Comparison of ENCODE assay signal across 20 cellular contexts in the genomic region with DNA sequence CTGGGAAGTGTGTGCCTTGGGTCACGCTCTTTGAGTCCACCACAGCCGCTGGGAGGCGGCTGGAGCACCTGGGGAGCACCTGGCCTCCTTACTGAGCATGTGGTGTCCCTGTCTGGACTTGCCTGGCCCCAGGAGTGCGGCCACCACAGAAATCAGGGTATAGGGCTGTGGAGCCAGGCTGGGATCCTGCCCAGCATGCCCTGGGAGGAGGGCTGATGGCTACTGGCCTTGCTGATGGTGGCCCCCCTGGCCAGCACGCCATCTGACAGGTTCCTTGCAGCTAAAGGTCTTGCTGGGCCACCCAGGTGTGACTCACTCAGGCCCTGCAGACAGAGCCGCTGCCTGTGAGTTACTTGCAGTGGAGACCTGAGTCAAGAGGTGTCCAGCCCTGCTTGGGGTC. TPM values are rescaled to one million over a fixed set of nuclear protein-coding genes. Genes with fewer than 3 reads are reported as not detected.
DNase-seq lines count a peak whose midpoint lies in the region; ATAC-seq and TF ChIP-seq lines count a peak whose summit lies in the region.
"Had no signal": no experiment of that assay in that cellular context is flagged by ENCODE, and none has a peak within 500 bp of the region (broad histone marks: within the 10 kb centered on the region; RNA-seq: fewer than 3 reads in every experiment).

No MANE protein-coding gene starts in this region.

- H3K4me1 Mint-ChIP-seq in chondrocyte (ENCODE audit: low read depth), result peaks cover 27% of the 10 kb centered on the region

- no peaks in the 10 kb centered on the region for H3K36me3 Mint-ChIP-seq in chondrocyte (ENCODE audit: low read depth)
- H3K36me3 Mint-ChIP-seq: activated naive CD4-positive, alpha-beta T cell treated with anti-CD3 and anti-CD28 coated beads, Interleukin-2, amount 50 U/mL, for 24 hours; naive thymus-derived CD4-positive, alpha-beta T cell had no signal

- H3K27me3 ChIP-seq in right atrium auricular region (no peaks in the 10 kb centered on the region), gastrocnemius medialis (no peaks in the 10 kb centered on the region)
- H3K27me3 ChIP-seq: tibial artery had no signal

- in situ Hi-C loops in gastrocnemius medialis (cut with MboI; ENCODE audit: low sequenced_read_pairs in 4 of 4), result no loop called here

- peaks cover 9% of the 10 kb centered on the region for H3K36me3 ChIP-seq in right atrium auricular region
- peaks cover 0 to 5% of the 10 kb centered on the region in 2 donors for H3K36me3 ChIP-seq in gastrocnemius medialis

- DNase-seq in left ventricle myocardium superior, result peak; percentile 33
- no peak for DNase-seq in right atrium auricular region (ENCODE audit: low spot score)
- peak; percentile 33 for DNase-seq in NCI-H510A (lab: John Stamatoyannopoulos, UW)
- DNase-seq in chondrocyte (ENCODE audit: low spot score), result no peak
- DNase-seq in gastrocnemius medialis, result peak in 1 of 2 donors; percentile 35
- DNase-seq in omental fat pad (ENCODE audit: low spot score), result no peak
- DNase-seq: activated CD4-positive, alpha-beta memory T cell treated with anti-CD3 and anti-CD28 coated beads, Interleukin-2, amount 10 ng/mL, durations not matched to agents 7 days and 5 days; activated CD4-positive, CD25-positive, alpha-beta regulatory T cell; CD8-positive, alpha-beta T cell; hippocampal formation; mesendoderm; naive thymus-derived CD4-positive, alpha-beta T cell; NCI-H2029 treated with DMSO at 0.1 percent for 48 hours; stimulated activated CD4-positive, alpha-beta T cell treated with anti-CD3 and anti-CD28 coated beads, Interleukin-2, amount 100 ng/mL, for 24 hours; stimulated activated naive CD4-positive, alpha-beta T cell treated with Interleukin-2 at 50 U/mL for 16 hours; tibial artery had no signal

- intact Hi-C loops in left ventricle myocardium superior (cut with micrococcal nuclease), result no loop called here
- intact Hi-C loops in gastrocnemius medialis (cut with DNase I; ENCODE audit: low total_unique reads), result no loop called here

- no peaks in the 10 kb centered on the region for H3K27me3 Mint-ChIP-seq in chondrocyte (ENCODE audit: low read depth)
- H3K27me3 Mint-ChIP-seq: activated CD4-positive, alpha-beta memory T cell treated with anti-CD3 and anti-CD28 coated beads, Interleukin-2, amount 10 ng/mL, durations not matched to agents 7 days and 5 days; activated naive CD4-positive, alpha-beta T cell treated with anti-CD3 and anti-CD28 coated beads, Interleukin-2, amount 50 U/mL, for 24 hours; naive thymus-derived CD4-positive, alpha-beta T cell had no signal

- H3K4me3 Mint-ChIP-seq in chondrocyte (ENCODE audit: unreplicated experiment), result no peak overlapping the region
- H3K4me3 Mint-ChIP-seq: activated CD4-positive, alpha-beta memory T cell treated with anti-CD3 and anti-CD28 coated beads, Interleukin-2, amount 10 ng/mL, durations not matched to agents 7 days and 5 days; activated naive CD4-positive, alpha-beta T cell treated with anti-CD3 and anti-CD28 coated beads, Interleukin-2, amount 50 U/mL, for 24 hours; CD8-positive, alpha-beta T cell; naive thymus-derived CD4-positive, alpha-beta T cell; T-helper 2 cell treated with Interferon-gamma antibody and Interleukin-4, amounts not matched to agents 5 μg/mL and 100 μg/mL, for 36 hours had no signal

- H3K4me3 ChIP-seq in right atrium auricular region, result no peak overlapping the region
- no peak overlapping the region for H3K4me3 ChIP-seq in gastrocnemius medialis
- H3K4me3 ChIP-seq: tibial artery had no signal

- no peaks in the 10 kb centered on the region for H3K9me3 Mint-ChIP-seq in chondrocyte (ENCODE audit: low read depth)
- H3K9me3 Mint-ChIP-seq: activated CD4-positive, alpha-beta memory T cell treated with anti-CD3 and anti-CD28 coated beads, Interleukin-2, amount 10 ng/mL, durations not matched to agents 7 days and 5 days; activated naive CD4-positive, alpha-beta T cell treated with anti-CD3 and anti-CD28 coated beads, Interleukin-2, amount 50 U/mL, for 24 hours; CD8-positive, alpha-beta T cell; naive thymus-derived CD4-positive, alpha-beta T cell; T-helper 2 cell treated with Interferon-gamma antibody and Interleukin-4, amounts not matched to agents 5 μg/mL and 100 μg/mL, for 36 hours had no signal

- TF ChIP-seq POLR2A in gastrocnemius medialis (IDR thresholded peaks at IDR 0.05), result no peak

- H3K27ac Mint-ChIP-seq in chondrocyte (ENCODE audit: unreplicated experiment), result peak overlapping the region; percentile 54
- H3K27ac Mint-ChIP-seq: activated CD4-positive, alpha-beta memory T cell treated with anti-CD3 and anti-CD28 coated beads, Interleukin-2, amount 10 ng/mL, durations not matched to agents 7 days and 5 days; CD8-positive, alpha-beta T cell had no signal

- H3K4me1 ChIP-seq in right atrium auricular region (peaks cover 0 to 75% of the 10 kb centered on the region in 2 donors), gastrocnemius medialis (peaks cover 66 to 85% of the 10 kb centered on the region in 2 donors)

- H3K27ac ChIP-seq in right atrium auricular region (peak overlapping the region in 1 of 2 donors; percentile 78), gastrocnemius medialis (peak overlapping the region; percentile 94 to 100 (median 98))
- H3K27ac ChIP-seq: tibial artery had no signal

- ATAC-seq in left ventricle myocardium superior (no peak), gastrocnemius medialis (no peak), HG03460 (IDR thresholded peaks at IDR 0.05; ENCODE audit: unreplicated experiment) (no peak), omental fat pad (ENCODE audit: low FRiP score) (no peak), GM21723 (IDR thresholded peaks at IDR 0.05; ENCODE audit: unreplicated experiment) (no peak)
- ATAC-seq: CD8-positive, alpha-beta T cell; naive thymus-derived CD4-positive, alpha-beta T cell had no signal

- TF ChIP-seq CTCF in right atrium auricular region (IDR thresholded peaks at IDR 0.05), result no peak
- no peak for TF ChIP-seq CTCF in chondrocyte (IDR thresholded peaks at IDR 0.05)
- no peak for TF ChIP-seq CTCF in gastrocnemius medialis (IDR thresholded peaks at IDR 0.05 in 4 of 5, conservative IDR thresholded peaks at IDR 0.05 in 1 of 5)
- no peak for TF ChIP-seq CTCF in omental fat pad (IDR thresholded peaks at IDR 0.05)

- no peaks in the 10 kb centered on the region for H3K9me3 ChIP-seq in right atrium auricular region
- H3K9me3 ChIP-seq in gastrocnemius medialis, result no peaks in the 10 kb centered on the region
- H3K9me3 ChIP-seq: tibial artery had no signal

RNA-seq across cellular contexts. Expression of a gene that starts 6.0 kb away (rescaled TPM):
- 64.0 TPM for total RNA-seq in left ventricle myocardium superior
- total RNA-seq in right atrium auricular region, result 10 to 100 TPM; 16.2 to 23.4 TPM
- total RNA-seq in chondrocyte, result 54.2 to 65.7 TPM (median 56.1 TPM) in 3 replicates
- total RNA-seq in gastrocnemius medialis, result 10 to 100 TPM; 27.9 to 81.2 (median 48.6) TPM
- 10 to 100 TPM in 2 of 4 donors, 1 to 10 TPM in 2; 7.7 to 24.4 (median 9.4) TPM for total RNA-seq in omental fat pad

RNA-seq across cellular contexts. Expression of a gene that starts 28.7 kb away (rescaled TPM):
- total RNA-seq in left ventricle myocardium superior (5.6 TPM), right atrium auricular region (10 to 100 TPM in 1 of 2 donors, 1 to 10 TPM in 1; 5.0 to 10.3 TPM), chondrocyte (18.7 to 21.0 TPM (median 19.8 TPM) in 3 replicates), gastrocnemius medialis (10 to 100 TPM; 10.4 to 29.0 (median 12.2) TPM), omental fat pad (10 to 100 TPM; 11.2 to 62.2 (median 17.0) TPM)

RNA-seq across cellular contexts. Expression of a gene that starts 49.3 kb away (rescaled TPM):
- total RNA-seq in left ventricle myocardium superior (14.8 TPM), right atrium auricular region (10 to 100 TPM; 10.5 to 15.5 TPM), chondrocyte (35.9 to 48.0 TPM (median 36.8 TPM) in 3 replicates), gastrocnemius medialis (10 to 100 TPM; 11.9 to 17.4 (median 15.0) TPM), omental fat pad (10 to 100 TPM; 16.1 to 34.2 (median 24.7) TPM)

Comparison
In these comparisons a context has a peak if more than half of its experiments do, and no peak if none do; other contexts are left out.
1. DNase-seq: peak in left ventricle myocardium superior (single experiment) and NCI-H510A (single experiment); none in right atrium auricular region (single experiment), chondrocyte (single experiment) and omental fat pad (single experiment).